Comparison of ENCODE assay signal across 14 cellular contexts in genomic region chr18:12862467-12862866, GRCh38. TPM values are rescaled to one million over a fixed set of nuclear protein-coding genes. Genes with fewer than 3 reads are reported as not detected.
DNase-seq lines count a peak whose midpoint lies in the region; ATAC-seq and TF ChIP-seq lines count a peak whose summit lies in the region.
"Had no signal": no experiment of that assay in that cellular context is flagged by ENCODE, and none has a peak within 500 bp of the region (broad histone marks: within the 10 kb centered on the region; RNA-seq: fewer than 3 reads in every experiment).

No MANE protein-coding gene starts in this region.

- H4K20me1 ChIP-seq in KMS-11 (ENCODE audit: insufficient read depth) = no peaks in the 10 kb centered on the region

- H3K27me3 Mint-ChIP-seq in CD4-positive, CD25-positive, alpha-beta regulatory T cell = no peaks in the 10 kb centered on the region
- H3K27me3 Mint-ChIP-seq in activated T-helper 1 cell treated with anti-CD3 and anti-CD28 coated beads, Interleukin-12 subunit alpha, Interleukin-12 subunit beta, Interleukin-2, Interleukin-4 antibody, amounts not matched to agents 30 ng/mL and 10 ng/mL and 1 ng/mL, durations not matched to agents 14 hours and 24 hours and 36 hours (ENCODE audit: insufficient read depth) = no peaks in the 10 kb centered on the region
- H3K27me3 Mint-ChIP-seq in activated CD8-positive, alpha-beta T cell treated with anti-CD3 and anti-CD28 coated beads for 36 hours = no peaks in the 10 kb centered on the region

- peaks cover 48 to 73% (median 61%) of the 10 kb centered on the region in 4 donors for H3K4me1 Mint-ChIP-seq in CD4-positive, CD25-positive, alpha-beta regulatory T cell
- peaks cover 64% of the 10 kb centered on the region for H3K4me1 Mint-ChIP-seq in activated T-helper 1 cell treated with anti-CD3 and anti-CD28 coated beads, Interleukin-12 subunit alpha, Interleukin-12 subunit beta, Interleukin-2, Interleukin-4 antibody, amounts not matched to agents 30 ng/mL and 10 ng/mL and 1 ng/mL, durations not matched to agents 14 hours and 24 hours and 36 hours (ENCODE audit: low read depth)
- H3K4me1 Mint-ChIP-seq in activated CD8-positive, alpha-beta T cell treated with anti-CD3 and anti-CD28 coated beads for 36 hours (ENCODE audit: low read depth) = peaks cover 49% of the 10 kb centered on the region

- H3K9me3 Mint-ChIP-seq in CD4-positive, CD25-positive, alpha-beta regulatory T cell = no peaks in the 10 kb centered on the region
- no peaks in the 10 kb centered on the region for H3K9me3 Mint-ChIP-seq in activated T-helper 1 cell treated with anti-CD3 and anti-CD28 coated beads, Interleukin-12 subunit alpha, Interleukin-12 subunit beta, Interleukin-2, Interleukin-4 antibody, amounts not matched to agents 30 ng/mL and 10 ng/mL and 1 ng/mL, durations not matched to agents 14 hours and 24 hours and 36 hours
- no peaks in the 10 kb centered on the region for H3K9me3 Mint-ChIP-seq in activated CD8-positive, alpha-beta T cell treated with anti-CD3 and anti-CD28 coated beads for 36 hours

- peaks cover 92% of the 10 kb centered on the region for H3K79me2 ChIP-seq in KMS-11 (ENCODE audit: insufficient read depth, low read depth)

- peak overlapping the region; percentile 95; the same call in 1 of the 2 replicates for H3K4me2 ChIP-seq in KMS-11

- ATAC-seq in CD4-positive, CD25-positive, alpha-beta regulatory T cell (ENCODE audit: low read depth in 2 of 2) = no peak
- ATAC-seq in GM21515 (IDR thresholded peaks at IDR 0.05; ENCODE audit: unreplicated experiment) = no peak
- no peak for ATAC-seq in activated CD8-positive, alpha-beta T cell treated with anti-CD3 and anti-CD28 coated beads for 36 hours
- ATAC-seq: gastroesophageal sphincter had no signal

- H3K4me3 Mint-ChIP-seq in CD4-positive, CD25-positive, alpha-beta regulatory T cell = peak overlapping the region in 1 of 4 donors; percentile 11
- H3K4me3 Mint-ChIP-seq in activated T-helper 1 cell treated with anti-CD3 and anti-CD28 coated beads, Interleukin-12 subunit alpha, Interleukin-12 subunit beta, Interleukin-2, Interleukin-4 antibody, amounts not matched to agents 30 ng/mL and 10 ng/mL and 1 ng/mL, durations not matched to agents 14 hours and 24 hours and 36 hours = no peak overlapping the region
- H3K4me3 Mint-ChIP-seq in activated CD8-positive, alpha-beta T cell treated with anti-CD3 and anti-CD28 coated beads for 36 hours = no peak overlapping the region

- H3K4me1 ChIP-seq in CD4-positive, CD25-positive, alpha-beta regulatory T cell (ENCODE audit: control insufficient read depth, insufficient read depth, low read length, poor library complexity, severe bottlenecking) = peaks cover 29% of the 10 kb centered on the region
- peaks cover 84% of the 10 kb centered on the region for H3K4me1 ChIP-seq in KMS-11 (ENCODE audit: low read depth, poor library complexity, severe bottlenecking)
- H3K4me1 ChIP-seq in colonic mucosa = no peaks in the 10 kb centered on the region

- H3K4me3 ChIP-seq in CD4-positive, CD25-positive, alpha-beta regulatory T cell (ENCODE audit: low read depth, low read length) = no peak overlapping the region
- H3K4me3 ChIP-seq in KMS-11 (IDR thresholded peaks at IDR 0.05; ENCODE audit: insufficient read depth, low read depth, low read length) = no peak overlapping the region
- no peak overlapping the region for H3K4me3 ChIP-seq in colonic mucosa
- H3K4me3 ChIP-seq: gastroesophageal sphincter, thyroid gland had no signal

- no peaks in the 10 kb centered on the region for H3K9me3 ChIP-seq in CD4-positive, CD25-positive, alpha-beta regulatory T cell (ENCODE audit: control insufficient read depth in 2 of 2, low read length in 2 of 2)
- no peaks in the 10 kb centered on the region for H3K9me3 ChIP-seq in colonic mucosa
- H3K9me3 ChIP-seq: gastroesophageal sphincter, thyroid gland had no signal

- H3K36me3 ChIP-seq in CD4-positive, CD25-positive, alpha-beta regulatory T cell (ENCODE audit: control insufficient read depth, insufficient read depth, low read length) = peaks cover under 1% of the 10 kb centered on the region
- H3K36me3 ChIP-seq in KMS-11 (ENCODE audit: insufficient read depth) = no peaks in the 10 kb centered on the region
- no peaks in the 10 kb centered on the region for H3K36me3 ChIP-seq in colonic mucosa
- H3K36me3 ChIP-seq: thyroid gland had no signal

- DNase-seq in CD4-positive, CD25-positive, alpha-beta regulatory T cell = no peak
- DNase-seq in colonic mucosa (no peak), mucosa of gallbladder (ENCODE audit: low spot score) (peak; percentile 41), NCI-H2107 (lab: John Stamatoyannopoulos, UW) (no peak)
- no peak for DNase-seq in activated T-helper 1 cell treated with anti-CD3 and anti-CD28 coated beads, Interleukin-12 subunit alpha, Interleukin-12 subunit beta, Interleukin-2, Interleukin-4 antibody, amounts not matched to agents 30 ng/mL and 10 ng/mL and 1 ng/mL, durations not matched to agents 14 hours and 24 hours and 36 hours (ENCODE audit: low spot score)
- DNase-seq in activated CD8-positive, alpha-beta T cell treated with anti-CD3 and anti-CD28 coated beads for 36 hours = no peak
- DNase-seq: central memory CD4-positive, alpha-beta T cell; NCI-H1048; Right ventricle myocardium superior; stimulated activated CD4-positive, alpha-beta T cell treated with anti-CD3 and anti-CD28 coated beads, Interleukin-4, amount 100 ng/mL, for 1 hour had no signal

- TF ChIP-seq CTCF in KMS-11 (conservative IDR thresholded peaks at IDR 0.05; ENCODE audit: low read depth, low read length) (no peak), colonic mucosa (IDR thresholded peaks at IDR 0.05) (no peak)
- TF ChIP-seq CTCF in activated CD8-positive, alpha-beta T cell treated with anti-CD3 and anti-CD28 coated beads for 36 hours (IDR thresholded peaks at IDR 0.05) = no peak

- H3K27ac ChIP-seq in CD4-positive, CD25-positive, alpha-beta regulatory T cell (ENCODE audit: insufficient read depth, low read length, poor library complexity, severe bottlenecking) = no peak overlapping the region
- H3K27ac ChIP-seq in KMS-11 = peak overlapping the region; percentile 52; the same call in 1 of the 2 replicates
- peak overlapping the region; percentile 25 for H3K27ac ChIP-seq in colonic mucosa
- H3K27ac ChIP-seq: gastroesophageal sphincter, thyroid gland had no signal

- H3K27ac Mint-ChIP-seq in CD4-positive, CD25-positive, alpha-beta regulatory T cell = peak overlapping the region in 2 of 3 donors; percentile 67 to 78
- H3K27ac Mint-ChIP-seq in activated T-helper 1 cell treated with anti-CD3 and anti-CD28 coated beads, Interleukin-12 subunit alpha, Interleukin-12 subunit beta, Interleukin-2, Interleukin-4 antibody, amounts not matched to agents 30 ng/mL and 10 ng/mL and 1 ng/mL, durations not matched to agents 14 hours and 24 hours and 36 hours = no peak overlapping the region
- H3K27ac Mint-ChIP-seq in activated CD8-positive, alpha-beta T cell treated with anti-CD3 and anti-CD28 coated beads for 36 hours = no peak overlapping the region

- H3K27me3 ChIP-seq in CD4-positive, CD25-positive, alpha-beta regulatory T cell (ENCODE audit: control insufficient read depth, insufficient read depth, low read length) = no peaks in the 10 kb centered on the region
- H3K27me3 ChIP-seq in KMS-11 (ENCODE audit: insufficient read depth, low read depth) (no peaks in the 10 kb centered on the region), colonic mucosa (no peaks in the 10 kb centered on the region)
- H3K27me3 ChIP-seq: gastroesophageal sphincter, thyroid gland had no signal

- intact Hi-C loops in colonic mucosa (cut with DNase I) = no loop called here
- intact Hi-C loops in activated T-helper 1 cell treated with anti-CD3 and anti-CD28 coated beads, Interleukin-12 subunit alpha, Interleukin-12 subunit beta, Interleukin-2, Interleukin-4 antibody, amounts not matched to agents 30 ng/mL and 10 ng/mL and 1 ng/mL, durations not matched to agents 14 hours and 24 hours and 36 hours (cut with micrococcal nuclease) = no loop called here
- intact Hi-C loops in activated CD8-positive, alpha-beta T cell treated with anti-CD3 and anti-CD28 coated beads for 36 hours (cut with micrococcal nuclease) = no loop called here

- H3K9ac ChIP-seq in KMS-11 (peak overlapping the region; percentile 27; the same call in 1 of the 2 replicates), colonic mucosa (ENCODE audit: low read depth in 2 of 2, low read length in 2 of 2) (peak overlapping the region in 1 of 2 donors; percentile 21)

- peaks cover 14% of the 10 kb centered on the region for H3K36me3 Mint-ChIP-seq in CD4-positive, CD25-positive, alpha-beta regulatory T cell
- peaks cover 17% of the 10 kb centered on the region for H3K36me3 Mint-ChIP-seq in activated T-helper 1 cell treated with anti-CD3 and anti-CD28 coated beads, Interleukin-12 subunit alpha, Interleukin-12 subunit beta, Interleukin-2, Interleukin-4 antibody, amounts not matched to agents 30 ng/mL and 10 ng/mL and 1 ng/mL, durations not matched to agents 14 hours and 24 hours and 36 hours (ENCODE audit: low read depth)
- H3K36me3 Mint-ChIP-seq in activated CD8-positive, alpha-beta T cell treated with anti-CD3 and anti-CD28 coated beads for 36 hours (ENCODE audit: low read depth) = peaks cover 16% of the 10 kb centered on the region

- POLR2A ChIA-PET in activated CD8-positive, alpha-beta T cell treated with anti-CD3 and anti-CD28 coated beads for 36 hours (lab: Charles Lee) = interaction anchor here (1.1 kb wide), 1 partner anchor 15 kb away, joined by 3 read pairs; no protein-coding TSS in a partner anchor

- CTCF ChIA-PET in activated CD8-positive, alpha-beta T cell treated with anti-CD3 and anti-CD28 coated beads for 36 hours (lab: Charles Lee) = interaction anchor here (1.0 to 2.8 kb wide), 6 partner anchors 9 to 30 kb away, joined by 3 to 8 read pairs (median 3); no protein-coding TSS in a partner anchor

- H2AFZ ChIP-seq in KMS-11 (ENCODE audit: low read depth) = no peak overlapping the region

RNA-seq across cellular contexts. Expression of gene PTPN2, which starts 21.6 kb away (rescaled TPM):
- total RNA-seq in CD4-positive, CD25-positive, alpha-beta regulatory T cell = 80.4 TPM
- 100 to 1,000 TPM in 1 of 4 donors, 10 to 100 TPM in 3; 62.3 to 110 (median 95.8) TPM for polyA plus RNA-seq in CD4-positive, CD25-positive, alpha-beta regulatory T cell
- total RNA-seq in colonic mucosa = 10 to 100 TPM; 32.2 to 34.3 TPM
- total RNA-seq in mucosa of gallbladder = 31.0 TPM
- total RNA-seq in activated T-helper 1 cell treated with anti-CD3 and anti-CD28 coated beads, Interleukin-12 subunit alpha, Interleukin-12 subunit beta, Interleukin-2, Interleukin-4 antibody, amounts not matched to agents 30 ng/mL and 10 ng/mL and 1 ng/mL, durations not matched to agents 14 hours and 24 hours and 36 hours = 76.7 and 77.1 TPM in 2 replicates
- 10 to 100 TPM; 50.8 to 55.8 TPM for total RNA-seq in activated CD8-positive, alpha-beta T cell treated with anti-CD3 and anti-CD28 coated beads for 36 hours

Comparison
In these comparisons a context has a peak if more than half of its experiments do, and no peak if none do; other contexts are left out.
1. H3K27ac Mint-ChIP-seq: peak in CD4-positive, CD25-positive, alpha-beta regulatory T cell (2 of 3); none in activated T-helper 1 cell treated with anti-CD3 and anti-CD28 coated beads, Interleukin-12 subunit alpha, Interleukin-12 subunit beta, Interleukin-2, Interleukin-4 antibody, amounts not matched to agents 30 ng/mL and 10 ng/mL and 1 ng/mL, durations not matched to agents 14 hours and 24 hours and 36 hours (single experiment) and activated CD8-positive, alpha-beta T cell treated with anti-CD3 and anti-CD28 coated beads for 36 hours (single experiment).